Comparison of ENCODE assay signal across 28 cellular contexts in genomic region chr12:53558631-53559030, GRCh38. TPM values are rescaled to one million over a fixed set of nuclear protein-coding genes. Genes with fewer than 3 reads are reported as not detected.
DNase-seq lines count a peak whose midpoint lies in the region; ATAC-seq, FAIRE-seq and TF ChIP-seq lines count a peak whose summit lies in the region.
"Had no signal": no experiment of that assay in that cellular context is flagged by ENCODE, and none has a peak within 500 bp of the region (broad histone marks: within the 10 kb centered on the region; RNA-seq: fewer than 3 reads in every experiment).

No MANE protein-coding gene starts in this region.

- H3K4me1 Mint-ChIP-seq in activated T-helper 17 cell treated with anti-CD3 and anti-CD28 coated beads, Interleukin-2, amount 50 U/mL, for 72 hours: peaks cover 8% of the 10 kb centered on the region

- TF ChIP-seq CTCF in mucosa of descending colon (IDR thresholded peaks at IDR 0.05) (no peak), GM13976 (IDR thresholded peaks at IDR 0.05; ENCODE audit: borderline replicate concordance, control extremely low read depth, extremely low read depth, insufficient read depth, missing control alignments) (no peak)

- H3K9me3 ChIP-seq in mucosa of descending colon: no peaks in the 10 kb centered on the region
- H3K9me3 ChIP-seq: BLaER1, right lobe of liver, tibial nerve had no signal

- H3K4me1 ChIP-seq in mucosa of descending colon (ENCODE audit: low read depth): peaks cover 8% of the 10 kb centered on the region
- H3K4me1 ChIP-seq: right lobe of liver had no signal

- DNase-seq in GM18507 (ENCODE audit: extremely low spot score, insufficient read length, low read depth) (no peak), mucosa of descending colon (no peak), GM13976 (ENCODE audit: low spot score) (no peak), epidermal melanocyte (ENCODE audit: insufficient read length, low spot score) (no peak), cerebellum (ENCODE audit: low spot score) (no peak)
- DNase-seq: activated CD4-positive, alpha-beta T cell treated with anti-CD3 and anti-CD28 coated beads for 36 hours; activated effector memory CD4-positive, alpha-beta T cell treated with Interleukin-2 at 50 U/mL for 16 hours; activated naive CD8-positive, alpha-beta T cell treated with anti-CD3 and anti-CD28 coated beads for 36 hours; anterior cingulate cortex; DMS153; glutamatergic neuron; KBM-7; MM.1S; NCI-H2081; NCI-H2227 treated with DMSO at 0.1 percent for 48 hours; NCI-H69; right lobe of liver; Right ventricle myocardium superior had no signal

- no peak overlapping the region for H3K4me3 ChIP-seq in mucosa of descending colon
- H3K4me3 ChIP-seq: BLaER1, cardiac muscle cell, right lobe of liver, tibial nerve had no signal

- peaks cover 8% of the 10 kb centered on the region for H3K36me3 Mint-ChIP-seq in activated T-helper 17 cell treated with anti-CD3 and anti-CD28 coated beads, Interleukin-2, amount 50 U/mL, for 72 hours (ENCODE audit: low read depth)

- no peak for ATAC-seq in activated T-helper 17 cell treated with anti-CD3 and anti-CD28 coated beads, Interleukin-2, amount 50 U/mL, for 72 hours (replicated peaks)
- peak; percentile 26 for ATAC-seq in mucosa of descending colon
- ATAC-seq in HG03378 (IDR thresholded peaks at IDR 0.05; ENCODE audit: unreplicated experiment): no peak
- ATAC-seq: activated CD4-positive, alpha-beta T cell treated with anti-CD3 and anti-CD28 coated beads for 36 hours had no signal

- H3K9me3 Mint-ChIP-seq in activated T-helper 17 cell treated with anti-CD3 and anti-CD28 coated beads, Interleukin-2, amount 50 U/mL, for 72 hours: no peaks in the 10 kb centered on the region
- H3K9me3 Mint-ChIP-seq: activated naive CD8-positive, alpha-beta T cell treated with anti-CD3 and anti-CD28 coated beads for 36 hours; T-helper 2 cell treated with Interferon-gamma antibody and Interleukin-4, amounts not matched to agents 5 μg/mL and 100 μg/mL, for 36 hours had no signal

- peak overlapping the region; percentile 75 for H3K27ac Mint-ChIP-seq in activated T-helper 17 cell treated with anti-CD3 and anti-CD28 coated beads, Interleukin-2, amount 50 U/mL, for 72 hours
- H3K27ac Mint-ChIP-seq: activated CD4-positive, alpha-beta T cell treated with anti-CD3 and anti-CD28 coated beads for 36 hours; T-helper 2 cell treated with Interferon-gamma antibody and Interleukin-4, amounts not matched to agents 5 μg/mL and 100 μg/mL, for 36 hours had no signal

- no peaks in the 10 kb centered on the region for H3K36me3 ChIP-seq in mucosa of descending colon (ENCODE audit: low read depth)
- H3K36me3 ChIP-seq: cardiac muscle cell, right lobe of liver, tibial nerve had no signal

- no peak overlapping the region for H3K4me3 Mint-ChIP-seq in activated T-helper 17 cell treated with anti-CD3 and anti-CD28 coated beads, Interleukin-2, amount 50 U/mL, for 72 hours
- H3K4me3 Mint-ChIP-seq: activated CD4-positive, alpha-beta T cell treated with anti-CD3 and anti-CD28 coated beads for 36 hours; activated naive CD8-positive, alpha-beta T cell treated with anti-CD3 and anti-CD28 coated beads for 36 hours; T-helper 2 cell treated with Interferon-gamma antibody and Interleukin-4, amounts not matched to agents 5 μg/mL and 100 μg/mL, for 36 hours had no signal

- in situ Hi-C loops in GM13976 (cut with MboI; ENCODE audit: low sequenced_read_pairs, unreplicated experiment): no loop called here

- intact Hi-C loops in mucosa of descending colon (cut with DNase I, micrococcal nuclease): loop anchor here in 1 of 2 donors (10.0 kb wide), 1 partner anchor 116 kb away; the partner anchor contains the start of gene ATP5MC2

- FAIRE-seq in A204.1 (lab: Jason Lieb, UNC): peak; percentile 75
- peak; percentile 53 for FAIRE-seq in GM18507 (lab: Jason Lieb, UNC)
- FAIRE-seq: GM12891, H54 had no signal

- H3K27me3 Mint-ChIP-seq in activated T-helper 17 cell treated with anti-CD3 and anti-CD28 coated beads, Interleukin-2, amount 50 U/mL, for 72 hours: no peaks in the 10 kb centered on the region
- H3K27me3 Mint-ChIP-seq: activated CD4-positive, alpha-beta T cell treated with anti-CD3 and anti-CD28 coated beads for 36 hours; activated naive CD8-positive, alpha-beta T cell treated with anti-CD3 and anti-CD28 coated beads for 36 hours had no signal

RNA-seq across cellular contexts. Expression of gene NPFF, which starts 51.3 kb away (rescaled TPM):
- total RNA-seq in activated T-helper 17 cell treated with anti-CD3 and anti-CD28 coated beads, Interleukin-2, amount 50 U/mL, for 72 hours: not detected
- total RNA-seq in mucosa of descending colon: not detected
- total RNA-seq in cerebellum: not detected
- total RNA-seq: activated CD4-positive, alpha-beta T cell treated with anti-CD3 and anti-CD28 coated beads for 36 hours; activated naive CD8-positive, alpha-beta T cell treated with anti-CD3 and anti-CD28 coated beads for 36 hours; cardiac muscle cell; fibroblast of villous mesenchyme; right lobe of liver; Right ventricle myocardium superior; tibial nerve had no signal

RNA-seq across cellular contexts. Expression of gene TARBP2, which starts 57.5 kb away (rescaled TPM):
- total RNA-seq in activated T-helper 17 cell treated with anti-CD3 and anti-CD28 coated beads, Interleukin-2, amount 50 U/mL, for 72 hours: 10 to 100 TPM; 21.7 to 44.0 TPM
- 10 to 100 TPM; 22.9 to 26.8 (median 25.1) TPM for total RNA-seq in mucosa of descending colon
- 26.4 TPM for total RNA-seq in cerebellum

RNA-seq across cellular contexts. Expression of gene MAP3K12, which starts 59.4 kb away (rescaled TPM):
- total RNA-seq in activated T-helper 17 cell treated with anti-CD3 and anti-CD28 coated beads, Interleukin-2, amount 50 U/mL, for 72 hours: 10 to 100 TPM; 18.2 to 20.4 TPM
- total RNA-seq in mucosa of descending colon: 10 to 100 TPM in 1 of 3 donors, 1 to 10 TPM in 2; 3.2 to 18.8 (median 8.9) TPM
- 32.9 TPM for total RNA-seq in cerebellum
